In genomic region chr11:8891185-8891584, GRCh38 we compare ENCODE assay signal across 14 cellular contexts. TPM values are rescaled to one million over a fixed set of nuclear protein-coding genes. Genes with fewer than 3 reads are reported as not detected.
"Had no signal": no experiment of that assay in that cellular context is flagged by ENCODE, and none has a peak within 500 bp of the region (broad histone marks: within the 10 kb centered on the region; RNA-seq: fewer than 3 reads in every experiment).

No MANE protein-coding gene starts in this region.

RNA-seq across cellular contexts. Expression of gene C11orf16, which starts 41.6 kb away (rescaled TPM):
- total RNA-seq: activated B cell treated with CpG ODN at 0.5 μM for 24 hours; activated CD4-positive, alpha-beta memory T cell treated with anti-CD3 and anti-CD28 coated beads for 36 hours; activated CD4-positive, alpha-beta memory T cell treated with anti-CD3 and anti-CD28 coated beads, Interleukin-2, amount 10 ng/mL, durations not matched to agents 7 days and 5 days; activated CD4-positive, alpha-beta T cell treated with anti-CD3 and anti-CD28 coated beads for 36 hours; activated CD4-positive, alpha-beta T cell treated with anti-CD3 and anti-CD28 coated beads, Interleukin-2, amount 10 ng/mL, durations not matched to agents 24 days and 14 days; activated CD4-positive, alpha-beta T cell treated with anti-CD3 and anti-CD28 coated beads, Interleukin-2, amount 10 ng/mL, durations not matched to agents 7 days and 5 days; activated CD8-positive, alpha-beta memory T cell treated with anti-CD3 and anti-CD28 coated beads for 36 hours; activated CD8-positive, alpha-beta memory T cell treated with anti-CD3 and anti-CD28 coated beads, Interleukin-2, amount 10 ng/mL, durations not matched to agents 7 days and 5 days; activated CD8-positive, alpha-beta T cell treated with anti-CD3 and anti-CD28 coated beads for 36 hours; activated CD8-positive, alpha-beta T cell treated with anti-CD3 and anti-CD28 coated beads, Interleukin-2, amount 10 ng/mL, durations not matched to agents 7 days and 5 days; T-helper 1 cell treated with Interleukin-12 subunit alpha and Interleukin-12 subunit beta and Interleukin-4 antibody, amounts not matched to agents 30 ng/mL and 1 ng/mL, for 36 hours; T-helper 17 cell; T-helper 2 cell treated with Interferon-gamma antibody and Interleukin-4, amounts not matched to agents 100 ng/mL and 5 ng/mL, for 36 hours had no signal

RNA-seq across cellular contexts. Expression of gene ASCL3, which starts 51.6 kb away (rescaled TPM):
- total RNA-seq: activated B cell treated with CpG ODN at 0.5 μM for 24 hours; activated CD4-positive, alpha-beta memory T cell treated with anti-CD3 and anti-CD28 coated beads for 36 hours; activated CD4-positive, alpha-beta memory T cell treated with anti-CD3 and anti-CD28 coated beads, Interleukin-2, amount 10 ng/mL, durations not matched to agents 7 days and 5 days; activated CD4-positive, alpha-beta T cell treated with anti-CD3 and anti-CD28 coated beads for 36 hours; activated CD4-positive, alpha-beta T cell treated with anti-CD3 and anti-CD28 coated beads, Interleukin-2, amount 10 ng/mL, durations not matched to agents 24 days and 14 days; activated CD4-positive, alpha-beta T cell treated with anti-CD3 and anti-CD28 coated beads, Interleukin-2, amount 10 ng/mL, durations not matched to agents 7 days and 5 days; activated CD8-positive, alpha-beta memory T cell treated with anti-CD3 and anti-CD28 coated beads for 36 hours; activated CD8-positive, alpha-beta memory T cell treated with anti-CD3 and anti-CD28 coated beads, Interleukin-2, amount 10 ng/mL, durations not matched to agents 7 days and 5 days; activated CD8-positive, alpha-beta T cell treated with anti-CD3 and anti-CD28 coated beads for 36 hours; activated CD8-positive, alpha-beta T cell treated with anti-CD3 and anti-CD28 coated beads, Interleukin-2, amount 10 ng/mL, durations not matched to agents 7 days and 5 days; T-helper 1 cell treated with Interleukin-12 subunit alpha and Interleukin-12 subunit beta and Interleukin-4 antibody, amounts not matched to agents 30 ng/mL and 1 ng/mL, for 36 hours; T-helper 17 cell; T-helper 2 cell treated with Interferon-gamma antibody and Interleukin-4, amounts not matched to agents 100 ng/mL and 5 ng/mL, for 36 hours; WTC11 had no signal
